Comparison of ENCODE assay signal across 20 cellular contexts in the genomic region with DNA sequence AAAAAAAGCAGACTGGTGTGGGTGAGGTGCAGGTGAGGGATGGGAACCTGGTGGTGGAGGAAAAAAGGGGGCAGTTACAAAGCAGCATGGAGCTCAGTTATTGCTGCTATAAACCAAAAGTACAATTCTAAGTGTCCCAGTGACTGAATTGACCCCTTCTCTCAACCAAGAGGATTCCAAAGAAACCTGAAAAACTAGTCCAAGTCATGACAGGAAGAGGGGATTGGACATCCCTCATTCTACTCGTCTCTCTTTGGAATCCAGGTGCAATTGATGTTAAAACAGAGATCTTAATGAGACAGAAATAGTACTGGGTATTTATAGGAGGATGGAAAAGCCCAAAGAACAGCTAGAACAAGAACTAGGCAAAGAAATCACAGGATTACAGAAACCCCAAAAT.
A peak's percentile ranks its signal among the peaks of the same experiment; 100 is the strongest.
DNase-seq lines count a peak whose midpoint lies in the region; ATAC-seq and TF ChIP-seq lines count a peak whose summit lies in the region.
"Had no signal": no experiment of that assay in that cellular context is flagged by ENCODE, and none has a peak within 500 bp of the region (broad histone marks: within the 10 kb centered on the region; RNA-seq: fewer than 3 reads in every experiment).

No MANE protein-coding gene starts in this region.

- H3K4me1 ChIP-seq in GM23338 (ENCODE audit: insufficient read depth): no peaks in the 10 kb centered on the region
- no peaks in the 10 kb centered on the region for H3K4me1 ChIP-seq in OCI-LY3 (ENCODE audit: low read length)
- peaks cover 15% of the 10 kb centered on the region for H3K4me1 ChIP-seq in PC-9 (replicated peaks; ENCODE audit: insufficient read depth)
- peaks cover 7 to 10% of the 10 kb centered on the region in 2 experiments for H3K4me1 ChIP-seq in trophoblast cell (ENCODE audit: control insufficient read depth in 1 of 2, insufficient read depth in 2 of 2, low read length in 2 of 2)
- H3K4me1 ChIP-seq: BE2C, BLaER1 had no signal

- H3K4me3 ChIP-seq in GM23338 (no peak overlapping the region), OCI-LY3 (ENCODE audit: low read length) (no peak overlapping the region), PC-9 (no peak overlapping the region), trophoblast cell (ENCODE audit: low read depth, low read length) (no peak overlapping the region)
- H3K4me3 ChIP-seq: BLaER1, GM12878 had no signal

- H3K14ac ChIP-seq in trophoblast cell (ENCODE audit: low read length): no peak overlapping the region

- H3K9me2 ChIP-seq in GM23338 (ENCODE audit: insufficient read depth) (0 out of 2 replicates have a peak, but pooled peaks cover under 1% of the 10 kb centered on the region), PC-9 (ENCODE audit: insufficient read depth) (no peaks in the 10 kb centered on the region)

- peak overlapping the region; percentile 34 for H2BK5ac ChIP-seq in trophoblast cell (ENCODE audit: low read depth, low read length, poor library complexity)

- intact Hi-C loops in PC-9 (cut with micrococcal nuclease; ENCODE audit: unreplicated experiment): no loop called here

- no peaks in the 10 kb centered on the region for H3K79me2 ChIP-seq in GM23338 (replicated peaks; ENCODE audit: insufficient read depth)
- no peaks in the 10 kb centered on the region for H3K79me2 ChIP-seq in OCI-LY3 (ENCODE audit: low read length)
- H3K79me2 ChIP-seq in PC-9 (ENCODE audit: low read depth): no peaks in the 10 kb centered on the region
- no peaks in the 10 kb centered on the region for H3K79me2 ChIP-seq in trophoblast cell (ENCODE audit: control insufficient read depth, insufficient read depth, low read length, poor library complexity)

- H3K9ac ChIP-seq in OCI-LY3 (ENCODE audit: low read length) (no peak overlapping the region), trophoblast cell (ENCODE audit: low read length) (no peak overlapping the region)
- H3K9ac ChIP-seq: BLaER1 had no signal

- DNase-seq in GM23338 (ENCODE audit: low spot score) (no peak), PC-9 (peak in 1 of 2 experiments; percentile 63), trophoblast cell (peak in 1 of 2 donors; percentile 72), D341Med (ENCODE audit: low spot score) (no peak)
- no peak for DNase-seq in stimulated activated effector memory CD8-positive, alpha-beta T cell treated with anti-CD3 and anti-CD28 coated beads, Interleukin-12 subunit alpha, Interleukin-12 subunit beta, amount 100 ng/mL, for 72 hours (ENCODE audit: low spot score in 2 of 2)
- DNase-seq: 8988T; ACHN; BE2C; C1 segment of cervical spinal cord; CD4-positive, alpha-beta memory T cell; CD4-positive, CD25-positive, alpha-beta regulatory T cell; CD8-positive, alpha-beta memory T cell; COR-L47; DMS79 treated with DMSO at 0.1 percent for 48 hours had no signal

- peaks cover 2% of the 10 kb centered on the region; the same call in 2 of the 3 replicates for H3K36me3 Mint-ChIP-seq in GM23338 (ENCODE audit: low read depth)
- no peaks in the 10 kb centered on the region for H3K36me3 Mint-ChIP-seq in stimulated activated effector memory CD8-positive, alpha-beta T cell treated with anti-CD3 and anti-CD28 coated beads, Interleukin-12 subunit alpha, Interleukin-12 subunit beta, amount 100 ng/mL, for 72 hours
- H3K36me3 Mint-ChIP-seq: CD14-positive monocyte; CD4-positive, alpha-beta memory T cell; CD4-positive, CD25-positive, alpha-beta regulatory T cell; CD8-positive, alpha-beta memory T cell had no signal

- H2AK5ac ChIP-seq in trophoblast cell (ENCODE audit: low read length): no peak overlapping the region

- POLR2A ChIA-PET in PC-9 (lab: Charles Lee; ENCODE audit: unreplicated experiment): interaction anchor here (0.6 kb wide), 2 partner anchors 106 to 483 kb away, joined by 3 to 7 read pairs; no protein-coding TSS in a partner anchor

- peaks cover 12% of the 10 kb centered on the region for H3K79me1 ChIP-seq in trophoblast cell (ENCODE audit: low read length)

- peak overlapping the region; percentile 52 for H2BK12ac ChIP-seq in trophoblast cell (ENCODE audit: low read length)

- H3F3A ChIP-seq in GM23338 (replicated peaks; ENCODE audit: low read depth) (no peaks in the 10 kb centered on the region), PC-9 (ENCODE audit: insufficient read depth, low read depth) (no peaks in the 10 kb centered on the region)

- no peak overlapping the region for H4K91ac ChIP-seq in trophoblast cell (ENCODE audit: low read depth, low read length)

- no peak overlapping the region for H3K4ac ChIP-seq in trophoblast cell (ENCODE audit: low read depth, low read length)

- H2AFZ ChIP-seq in GM23338 (peak overlapping the region; percentile 12; the same call in 1 of the 2 replicates), OCI-LY3 (ENCODE audit: low read depth, low read length) (0 out of 2 replicates have a peak overlapping the region, but pooled peaks have one; percentile 33), PC-9 (no peak overlapping the region), trophoblast cell (ENCODE audit: insufficient read depth, low read length, poor library complexity) (no peak overlapping the region)

- no peak overlapping the region for H4K12ac ChIP-seq in trophoblast cell (ENCODE audit: low read depth, low read length)

- H3K23ac ChIP-seq in trophoblast cell (ENCODE audit: low read length): no peak overlapping the region

- BruUV-seq in PC-9 (replicated peaks; lab: Mats Ljungman, UMichigan): no TSS peak

- H3K36me3 ChIP-seq in GM23338 (ENCODE audit: insufficient read depth) (no peaks in the 10 kb centered on the region), OCI-LY3 (replicated peaks; ENCODE audit: low read depth, low read length) (no peaks in the 10 kb centered on the region), PC-9 (ENCODE audit: low read depth) (no peaks in the 10 kb centered on the region), trophoblast cell (ENCODE audit: control insufficient read depth in 1 of 2, insufficient read depth in 2 of 2, low read length in 2 of 2) (no peaks in the 10 kb centered on the region)
- H3K36me3 ChIP-seq: BE2C, BLaER1 had no signal

- H3K9me3 Mint-ChIP-seq in GM23338: peaks cover 3% of the 10 kb centered on the region; the same call in 1 of the 3 replicates
- H3K9me3 Mint-ChIP-seq in stimulated activated effector memory CD8-positive, alpha-beta T cell treated with anti-CD3 and anti-CD28 coated beads, Interleukin-12 subunit alpha, Interleukin-12 subunit beta, amount 100 ng/mL, for 72 hours: peaks cover 4% of the 10 kb centered on the region

- TF ChIP-seq CTCF in GM23338 (conservative IDR thresholded peaks at IDR 0.05; ENCODE audit: low read depth in 2 of 2): no peak
- TF ChIP-seq CTCF in OCI-LY3 (IDR thresholded peaks at IDR 0.05; ENCODE audit: low read depth, low read length): no peak
- no peak for TF ChIP-seq CTCF in PC-9 (conservative IDR thresholded peaks at IDR 0.05)

- H4K20me1 ChIP-seq in GM23338 (replicated peaks; ENCODE audit: insufficient read depth): no peaks in the 10 kb centered on the region
- H4K20me1 ChIP-seq in OCI-LY3 (ENCODE audit: insufficient read depth, low read length): no peaks in the 10 kb centered on the region
- H4K20me1 ChIP-seq in PC-9 (ENCODE audit: insufficient read depth): no peaks in the 10 kb centered on the region
- H4K20me1 ChIP-seq: BLaER1 had no signal

- H3K4me2 ChIP-seq in GM23338: no peak overlapping the region
- no peak overlapping the region for H3K4me2 ChIP-seq in OCI-LY3 (ENCODE audit: low read length)
- H3K4me2 ChIP-seq in PC-9: 0 out of 2 replicates have a peak overlapping the region, but pooled peaks have one; percentile 3
- H3K4me2 ChIP-seq in trophoblast cell (ENCODE audit: low read length): no peak overlapping the region
- H3K4me2 ChIP-seq: BLaER1 had no signal

- H3K27ac ChIP-seq in GM23338 (ENCODE audit: low read depth) (no peak overlapping the region), OCI-LY3 (ENCODE audit: low read length) (no peak overlapping the region), PC-9 (no peak overlapping the region), trophoblast cell (ENCODE audit: low read depth, low read length) (peak overlapping the region; percentile 56)
- H3K27ac ChIP-seq: BLaER1 had no signal

- H4K8ac ChIP-seq in trophoblast cell (ENCODE audit: low read depth, low read length): no peak overlapping the region

- no peak overlapping the region for H2BK120ac ChIP-seq in trophoblast cell (ENCODE audit: insufficient read depth, low read length, poor library complexity)

- no peak overlapping the region for H3K18ac ChIP-seq in trophoblast cell (ENCODE audit: low read length)

- ATAC-seq in GM23338: no peak
- ATAC-seq in GM19397 (IDR thresholded peaks at IDR 0.05; ENCODE audit: unreplicated experiment): no peak
- no peak for ATAC-seq in GM21447 (IDR thresholded peaks at IDR 0.05; ENCODE audit: unreplicated experiment)
- no peak for ATAC-seq in stimulated activated effector memory CD8-positive, alpha-beta T cell treated with anti-CD3 and anti-CD28 coated beads, Interleukin-12 subunit alpha, Interleukin-12 subunit beta, amount 100 ng/mL, for 72 hours
- ATAC-seq: GM12878 had no signal

- no CpG with 5 or more reads among the region's 1 CpG for WGBS in trophoblast cell (ENCODE audit: extremely low coverage, insufficient coverage, insufficient read length)

- H3K27ac Mint-ChIP-seq in GM23338: no peak overlapping the region
- no peak overlapping the region for H3K27ac Mint-ChIP-seq in stimulated activated effector memory CD8-positive, alpha-beta T cell treated with anti-CD3 and anti-CD28 coated beads, Interleukin-12 subunit alpha, Interleukin-12 subunit beta, amount 100 ng/mL, for 72 hours
- H3K27ac Mint-ChIP-seq: CD14-positive monocyte; CD4-positive, alpha-beta memory T cell; CD4-positive, CD25-positive, alpha-beta regulatory T cell; CD8-positive, alpha-beta memory T cell had no signal

- CTCF ChIA-PET in PC-9 (lab: Charles Lee): no interaction called here

- H3K4me3 Mint-ChIP-seq in GM23338: no peak overlapping the region
- no peak overlapping the region for H3K4me3 Mint-ChIP-seq in stimulated activated effector memory CD8-positive, alpha-beta T cell treated with anti-CD3 and anti-CD28 coated beads, Interleukin-12 subunit alpha, Interleukin-12 subunit beta, amount 100 ng/mL, for 72 hours
- H3K4me3 Mint-ChIP-seq: CD14-positive monocyte; CD4-positive, alpha-beta memory T cell; CD4-positive, CD25-positive, alpha-beta regulatory T cell; CD8-positive, alpha-beta memory T cell had no signal

- H3K27me3 Mint-ChIP-seq in GM23338 (ENCODE audit: insufficient read depth, low read depth, poor library complexity): no peaks in the 10 kb centered on the region
- H3K27me3 Mint-ChIP-seq: CD4-positive, alpha-beta memory T cell; CD4-positive, CD25-positive, alpha-beta regulatory T cell had no signal

- H3K27me3 ChIP-seq in GM23338 (ENCODE audit: insufficient read depth) (no peaks in the 10 kb centered on the region), OCI-LY3 (ENCODE audit: low read depth, low read length) (no peaks in the 10 kb centered on the region), PC-9 (ENCODE audit: insufficient read depth, low read depth) (no peaks in the 10 kb centered on the region), trophoblast cell (ENCODE audit: insufficient read depth, low read length) (no peaks in the 10 kb centered on the region)
- H3K27me3 ChIP-seq: BE2C, BLaER1 had no signal

- H3K9me3 ChIP-seq in OCI-LY3 (ENCODE audit: insufficient read depth, low read length): no peaks in the 10 kb centered on the region
- H3K9me3 ChIP-seq in PC-9 (ENCODE audit: insufficient read depth, low read depth): peaks cover 7% of the 10 kb centered on the region; the same call in 1 of the 2 replicates
- no peaks in the 10 kb centered on the region for H3K9me3 ChIP-seq in trophoblast cell (ENCODE audit: insufficient read depth, low read depth, low read length)
- H3K9me3 ChIP-seq: BE2C, BLaER1 had no signal

- H3K4me1 Mint-ChIP-seq in GM23338: peaks cover 10% of the 10 kb centered on the region; the same call in 1 of the 3 replicates
- no peaks in the 10 kb centered on the region for H3K4me1 Mint-ChIP-seq in stimulated activated effector memory CD8-positive, alpha-beta T cell treated with anti-CD3 and anti-CD28 coated beads, Interleukin-12 subunit alpha, Interleukin-12 subunit beta, amount 100 ng/mL, for 72 hours
- H3K4me1 Mint-ChIP-seq: CD14-positive monocyte; CD4-positive, alpha-beta memory T cell; CD4-positive, CD25-positive, alpha-beta regulatory T cell; CD8-positive, alpha-beta memory T cell had no signal

Comparison
In these comparisons a context has a peak if more than half of its experiments do, and no peak if none do; other contexts are left out.
1. H2AFZ ChIP-seq: peak in GM23338 (single experiment) and OCI-LY3 (single experiment); none in PC-9 (single experiment) and trophoblast cell (single experiment).